10 cellular contexts compared by ENCODE assay signal in genomic region chr16:11309895-11310633, GRCh38. TPM values are rescaled to one million over a fixed set of nuclear protein-coding genes. Genes with fewer than 3 reads are reported as not detected.
DNase-seq lines count a peak whose midpoint lies in the region; ATAC-seq, FAIRE-seq and TF ChIP-seq lines count a peak whose summit lies in the region.
"Had no signal": no experiment of that assay in that cellular context is flagged by ENCODE, and none has a peak within 500 bp of the region (broad histone marks: within the 10 kb centered on the region; RNA-seq: fewer than 3 reads in every experiment).

No MANE protein-coding gene starts in this region.

- peak; percentile 89 for DNase-seq in MM.1S
- peak; percentile 48 for DNase-seq in mesenchymal stem cell
- DNase-seq in CD8-positive, alpha-beta memory T cell = no peak
- no peak for DNase-seq in D721Med (ENCODE audit: insufficient read length, low spot score)
- no peak for DNase-seq in GM13976 (ENCODE audit: low spot score)
- no peak for DNase-seq in breast epithelium (ENCODE audit: low spot score in 2 of 2)
- DNase-seq: caudate nucleus had no signal

- no peak overlapping the region for H4K91ac ChIP-seq in mesenchymal stem cell (ENCODE audit: low read length)

- H3K79me2 ChIP-seq in MM.1S (ENCODE audit: low read length) = no peaks in the 10 kb centered on the region

- no peaks in the 10 kb centered on the region for H3K27me3 ChIP-seq in MM.1S (replicated peaks; ENCODE audit: insufficient read depth, low read length)
- H3K27me3 ChIP-seq in mesenchymal stem cell (ENCODE audit: control insufficient read depth in 1 of 2, insufficient read depth in 1 of 2, low read length in 2 of 2) = no peaks in the 10 kb centered on the region
- H3K27me3 ChIP-seq in CD8-positive, alpha-beta memory T cell (ENCODE audit: insufficient read depth, low read length, poor library complexity, severe bottlenecking) = no peaks in the 10 kb centered on the region
- no peaks in the 10 kb centered on the region for H3K27me3 ChIP-seq in breast epithelium

- peak overlapping the region; percentile 98 for H2AK5ac ChIP-seq in mesenchymal stem cell (ENCODE audit: low read length, severe bottlenecking)

- H3K36me3 Mint-ChIP-seq in CD8-positive, alpha-beta memory T cell = peaks cover 0 to 1% (median 0%) of the 10 kb centered on the region in 3 donors

- peaks cover 28 to 50% (median 44%) of the 10 kb centered on the region in 3 donors for H3K4me1 Mint-ChIP-seq in CD8-positive, alpha-beta memory T cell

- H3K4me3 Mint-ChIP-seq in CD8-positive, alpha-beta memory T cell = peak overlapping the region in 1 of 7 donors; percentile 74

- CTCF ChIA-PET in CD8-positive, alpha-beta memory T cell (lab: Charles Lee) = interaction anchor here (0.9 to 3.2 kb wide), 2 partner anchors 12 to 55 kb away, joined by 5 to 8 read pairs; partner anchors contain the start of gene SOCS1

- H3F3A ChIP-seq in MM.1S (ENCODE audit: insufficient read depth, low read length) = peaks cover 45% of the 10 kb centered on the region

- H2AFZ ChIP-seq in MM.1S (ENCODE audit: low read length) (no peak overlapping the region), mesenchymal stem cell (ENCODE audit: low read depth, low read length) (no peak overlapping the region)

- peak overlapping the region in 1 of 2 experiments; percentile 17 for H2BK12ac ChIP-seq in mesenchymal stem cell (ENCODE audit: low read length in 2 of 2)

- TF ChIP-seq CTCF in MM.1S (IDR thresholded peaks at IDR 0.05; ENCODE audit: low read length) = no peak
- TF ChIP-seq CTCF in D721Med (IDR thresholded peaks at IDR 0.05; ENCODE audit: insufficient read depth, missing control alignments) = no peak
- TF ChIP-seq CTCF in GM13976 (IDR thresholded peaks at IDR 0.05; ENCODE audit: borderline replicate concordance, control extremely low read depth, extremely low read depth, insufficient read depth, missing control alignments) = no peak
- no peak for TF ChIP-seq CTCF in breast epithelium (IDR thresholded peaks at IDR 0.05)

- no peak overlapping the region for H3K4ac ChIP-seq in mesenchymal stem cell (ENCODE audit: low read depth in 1 of 2, low read length in 2 of 2)

- H3K18ac ChIP-seq in mesenchymal stem cell (ENCODE audit: low read depth in 1 of 2, low read length in 2 of 2) = peak overlapping the region in 1 of 2 experiments; percentile 46

- no peak overlapping the region for H3K14ac ChIP-seq in mesenchymal stem cell (ENCODE audit: low read length in 2 of 2)

- H3K4me2 ChIP-seq in MM.1S (ENCODE audit: low read depth, low read length) (peak overlapping the region; percentile 93), mesenchymal stem cell (ENCODE audit: low read length, poor library complexity, severe bottlenecking) (no peak overlapping the region)

- H3K23ac ChIP-seq in mesenchymal stem cell (ENCODE audit: low read length in 2 of 2) = no peak overlapping the region

- TF ChIP-seq POLR2A in breast epithelium (IDR thresholded peaks at IDR 0.05) = no peak

- in situ Hi-C loops in GM13976 (cut with MboI; ENCODE audit: low sequenced_read_pairs, unreplicated experiment) = no loop called here

- H3K27ac ChIP-seq in MM.1S (ENCODE audit: low read length) (peak overlapping the region; percentile 100), mesenchymal stem cell (ENCODE audit: low read length, poor library complexity, severe bottlenecking) (no peak overlapping the region), breast epithelium (no peak overlapping the region)
- no peak overlapping the region for H3K27ac ChIP-seq in CD8-positive, alpha-beta memory T cell (ENCODE audit: low read depth, low read length)

- peaks cover 0 to 1% of the 10 kb centered on the region in 2 donors for H3K27me3 Mint-ChIP-seq in CD8-positive, alpha-beta memory T cell

- ATAC-seq in GM18511 (IDR thresholded peaks at IDR 0.05; ENCODE audit: unreplicated experiment) = peak; percentile 50
- ATAC-seq in GM21737 (IDR thresholded peaks at IDR 0.05; ENCODE audit: unreplicated experiment) = peak; percentile 44

- no peak overlapping the region for H2BK120ac ChIP-seq in mesenchymal stem cell (ENCODE audit: low read depth, low read length)

- 67% methylated on average over 9 of the region's 9 CpGs for WGBS in mesenchymal stem cell

- H3K36me3 ChIP-seq in MM.1S (replicated peaks; ENCODE audit: insufficient read depth, low read length) (no peaks in the 10 kb centered on the region), mesenchymal stem cell (ENCODE audit: control insufficient read depth in 1 of 2, insufficient read depth in 2 of 2, low read depth in 1 of 2, low read length in 2 of 2) (no peaks in the 10 kb centered on the region), breast epithelium (no peaks in the 10 kb centered on the region)
- H3K36me3 ChIP-seq in CD8-positive, alpha-beta memory T cell (ENCODE audit: insufficient read depth, low read length) = no peaks in the 10 kb centered on the region

- H3K4me3 ChIP-seq in MM.1S (ENCODE audit: low read length) (peak overlapping the region; percentile 32), mesenchymal stem cell (ENCODE audit: insufficient read depth in 1 of 2, low read depth in 1 of 2, low read length in 2 of 2) (no peak overlapping the region), breast epithelium (no peak overlapping the region)
- H3K4me3 ChIP-seq in CD8-positive, alpha-beta memory T cell (ENCODE audit: low read length) = no peak overlapping the region

- intact Hi-C loops in breast epithelium (cut with DNase I; ENCODE audit: low total_unique reads) = no loop called here

- peaks cover 46% of the 10 kb centered on the region for H3K4me1 ChIP-seq in MM.1S (ENCODE audit: low read length)
- peaks cover 48% of the 10 kb centered on the region for H3K4me1 ChIP-seq in mesenchymal stem cell (ENCODE audit: control insufficient read depth, insufficient read depth, low read depth, low read length)
- peaks cover 27% of the 10 kb centered on the region for H3K4me1 ChIP-seq in CD8-positive, alpha-beta memory T cell (ENCODE audit: insufficient read depth, low read length)
- no peaks in the 10 kb centered on the region for H3K4me1 ChIP-seq in breast epithelium

- no peaks in the 10 kb centered on the region for H3K79me1 ChIP-seq in mesenchymal stem cell (replicated peaks; ENCODE audit: low read length, poor library complexity, severe bottlenecking)

- no peak overlapping the region for H4K8ac ChIP-seq in mesenchymal stem cell (ENCODE audit: low read length)

- H3K9me3 Mint-ChIP-seq in CD8-positive, alpha-beta memory T cell = no peaks in the 10 kb centered on the region

- no peak for FAIRE-seq in D721Med (lab: Jason Lieb, UNC)

- POLR2A ChIA-PET in CD8-positive, alpha-beta memory T cell (lab: Charles Lee) = interaction anchor here (0.8 kb wide), 1 partner anchor 54 kb away, joined by 3 read pairs; the partner anchor contains the start of gene SOCS1

- H3K9ac ChIP-seq in MM.1S (ENCODE audit: low read length) (peak overlapping the region; percentile 86), mesenchymal stem cell (ENCODE audit: low read length) (no peak overlapping the region)

- H2BK15ac ChIP-seq in mesenchymal stem cell (ENCODE audit: low read depth, poor library complexity, severe bottlenecking) = peak overlapping the region; percentile 15

- H2BK5ac ChIP-seq in mesenchymal stem cell (ENCODE audit: low read depth, low read length, poor library complexity, severe bottlenecking) = no peak overlapping the region

- H3K9me2 ChIP-seq in MM.1S (replicated peaks; ENCODE audit: insufficient read depth, low read length) = no peaks in the 10 kb centered on the region

- H3K27ac Mint-ChIP-seq in CD8-positive, alpha-beta memory T cell = peak overlapping the region in 4 of 8 donors; percentile 2 to 95 (median 54)

- H4K20me1 ChIP-seq in MM.1S (ENCODE audit: insufficient read depth, low read length) = no peaks in the 10 kb centered on the region

- H3K9me3 ChIP-seq in MM.1S (replicated peaks; ENCODE audit: insufficient read depth, low read length) (no peaks in the 10 kb centered on the region), mesenchymal stem cell (ENCODE audit: control insufficient read depth, low read length) (no peaks in the 10 kb centered on the region), breast epithelium (no peaks in the 10 kb centered on the region)
- no peaks in the 10 kb centered on the region for H3K9me3 ChIP-seq in CD8-positive, alpha-beta memory T cell (ENCODE audit: low read length)

RNA-seq across cellular contexts. Expression of gene PRM1, which starts 28.9 kb away (rescaled TPM):
- polyA plus RNA-seq in mesenchymal stem cell (2013, experiment 1 of 2) = not detected
- not detected for polyA plus RNA-seq in mesenchymal stem cell (2013, experiment 2 of 2)
- total RNA-seq in CD8-positive, alpha-beta memory T cell = not detected
- polyA plus RNA-seq in CD8-positive, alpha-beta memory T cell = not detected
- total RNA-seq in breast epithelium = not detected
- total RNA-seq: skeletal muscle tissue had no signal

RNA-seq across cellular contexts. Expression of gene PRM2, which starts 33.8 kb away (rescaled TPM):
- not detected for polyA plus RNA-seq in mesenchymal stem cell (2013, experiment 1 of 2)
- not detected for polyA plus RNA-seq in mesenchymal stem cell (2013, experiment 2 of 2)
- total RNA-seq in CD8-positive, alpha-beta memory T cell = not detected
- polyA plus RNA-seq in CD8-positive, alpha-beta memory T cell = not detected
- total RNA-seq in breast epithelium = not detected
- total RNA-seq: skeletal muscle tissue had no signal

RNA-seq across cellular contexts. Expression of gene RMI2, which starts 35.2 kb away (rescaled TPM):
- polyA plus RNA-seq in mesenchymal stem cell (2013, experiment 1 of 2) = 4.6 TPM
- 4.4 TPM for polyA plus RNA-seq in mesenchymal stem cell (2013, experiment 2 of 2)
- total RNA-seq in CD8-positive, alpha-beta memory T cell = 10 to 100 TPM; 37.0 to 38.3 TPM
- 1.1 TPM for polyA plus RNA-seq in CD8-positive, alpha-beta memory T cell
- 1 to 10 TPM in 1 of 3 donors, under 1 TPM in 2; 0.16 to 1.6 (median 0.33) TPM for total RNA-seq in breast epithelium

RNA-seq across cellular contexts. Expression of gene PRM3, which starts 36.6 kb away (rescaled TPM):
- polyA plus RNA-seq in mesenchymal stem cell (2013, experiment 1 of 2) = not detected
- polyA plus RNA-seq in mesenchymal stem cell (2013, experiment 2 of 2) = not detected
- total RNA-seq in CD8-positive, alpha-beta memory T cell = not detected
- polyA plus RNA-seq in CD8-positive, alpha-beta memory T cell = not detected
- total RNA-seq in breast epithelium = not detected
- total RNA-seq: skeletal muscle tissue had no signal

RNA-seq across cellular contexts. Expression of gene TNP2, which starts 40.9 kb away (rescaled TPM):
- polyA plus RNA-seq in mesenchymal stem cell (2013, experiment 1 of 2) = not detected
- polyA plus RNA-seq in mesenchymal stem cell (2013, experiment 2 of 2) = not detected
- not detected for total RNA-seq in CD8-positive, alpha-beta memory T cell
- not detected for polyA plus RNA-seq in CD8-positive, alpha-beta memory T cell
- total RNA-seq in breast epithelium = not detected
- total RNA-seq: skeletal muscle tissue had no signal

Comparison
In these comparisons a context has a peak if more than half of its experiments do, and no peak if none do; other contexts are left out.
1. DNase-seq: peak in MM.1S (single experiment) and mesenchymal stem cell (single experiment); none in CD8-positive, alpha-beta memory T cell (0 of 5), D721Med (single experiment), GM13976 (single experiment) and breast epithelium (0 of 2).
2. RNA of gene RMI2, which starts 35.2 kb away (total RNA-seq): 37.0 to 38.3 TPM in CD8-positive, alpha-beta memory T cell; 0.16 to 1.6 TPM in breast epithelium; every median in the first group is over 10 times any median in the second.